In genomic region chr16:30813821-30814189, GRCh38 we compare ENCODE assay signal across 8 cellular contexts. TPM values are rescaled to one million over a fixed set of nuclear protein-coding genes. Genes with fewer than 3 reads are reported as not detected.
DNase-seq lines count a peak whose midpoint lies in the region; ATAC-seq, FAIRE-seq and TF ChIP-seq lines count a peak whose summit lies in the region.

No MANE protein-coding gene starts in this region.

- H3K27me3 Mint-ChIP-seq in CD8-positive, alpha-beta memory T cell = no peaks in the 10 kb centered on the region

- FAIRE-seq in bronchial epithelial cell (lab: Jason Lieb, UNC) = no peak

- peak overlapping the region; percentile 79 for H3K27ac ChIP-seq in CD8-positive, alpha-beta memory T cell (ENCODE audit: low read depth, low read length)
- peak overlapping the region; percentile 81 for H3K27ac ChIP-seq in vagina

- H3K4me1 Mint-ChIP-seq in CD8-positive, alpha-beta memory T cell = peaks cover 7 to 13% (median 13%) of the 10 kb centered on the region in 3 donors

- H3K4me3 Mint-ChIP-seq in CD8-positive, alpha-beta memory T cell = peak overlapping the region; percentile 77 to 91 (median 87)

- H3K4me1 ChIP-seq in CD8-positive, alpha-beta memory T cell (ENCODE audit: insufficient read depth, low read length) = peaks cover 13% of the 10 kb centered on the region
- peaks cover 16% of the 10 kb centered on the region for H3K4me1 ChIP-seq in vagina

- ATAC-seq in HG03520 (IDR thresholded peaks at IDR 0.05; ENCODE audit: unreplicated experiment) (peak; percentile 8), GM19397 (IDR thresholded peaks at IDR 0.05; ENCODE audit: unreplicated experiment) (no peak)

- peak overlapping the region; percentile 69 to 96 (median 90) for H3K27ac Mint-ChIP-seq in CD8-positive, alpha-beta memory T cell

- H3K9me3 Mint-ChIP-seq in CD8-positive, alpha-beta memory T cell = no peaks in the 10 kb centered on the region

- no peaks in the 10 kb centered on the region for H3K36me3 ChIP-seq in CD8-positive, alpha-beta memory T cell (ENCODE audit: insufficient read depth, low read length)
- H3K36me3 ChIP-seq in bronchial epithelial cell (ENCODE audit: control insufficient read depth, insufficient read depth, low read length) (no peaks in the 10 kb centered on the region), vagina (no peaks in the 10 kb centered on the region)

- no peaks in the 10 kb centered on the region for H3K36me3 Mint-ChIP-seq in CD8-positive, alpha-beta memory T cell

- POLR2A ChIA-PET in CD8-positive, alpha-beta memory T cell (lab: Charles Lee) = interaction anchor here (1.1 to 4.1 kb wide), 6 partner anchors 8 to 261 kb away, joined by 3 to 21 read pairs (median 3); partner anchors contain the start of genes PRR14, ZNF646 and ZNF668

- DNase-seq in CD8-positive, alpha-beta memory T cell = no peak
- DNase-seq in bronchial epithelial cell (ENCODE audit: low read depth) (no peak), midbrain (lab: John Stamatoyannopoulos, UW) (peak; percentile 16), vagina (ENCODE audit: extremely low spot score in 2 of 2) (no peak), NCI-H1048 (lab: John Stamatoyannopoulos, UW) (no peak), glomerular visceral epithelial cell (ENCODE audit: extremely low spot score) (no peak)

- H3K9me3 ChIP-seq in CD8-positive, alpha-beta memory T cell (ENCODE audit: low read length) = no peaks in the 10 kb centered on the region
- H3K9me3 ChIP-seq in vagina = no peaks in the 10 kb centered on the region

- TF ChIP-seq POLR2A in vagina (IDR thresholded peaks at IDR 0.05) = no peak

- intact Hi-C loops in vagina (cut with DNase I) = no loop called here

- CTCF ChIA-PET in CD8-positive, alpha-beta memory T cell (lab: Charles Lee) = interaction anchor here (0.7 to 2.3 kb wide), 15 partner anchors 9 to 155 kb away, joined by 3 to 26 read pairs (median 3); partner anchors contain the start of gene FBRS

- no peak for TF ChIP-seq CTCF in bronchial epithelial cell (IDR thresholded peaks at IDR 0.05; ENCODE audit: insufficient read depth, low read length, severe bottlenecking)
- TF ChIP-seq CTCF in vagina (IDR thresholded peaks at IDR 0.05) = no peak

- peak overlapping the region; percentile 59 for H3K4me3 ChIP-seq in CD8-positive, alpha-beta memory T cell (ENCODE audit: low read length)
- peak overlapping the region; percentile 53 for H3K4me3 ChIP-seq in bronchial epithelial cell (ENCODE audit: low read depth, low read length)
- peak overlapping the region; percentile 49 to 52 for H3K4me3 ChIP-seq in vagina

- H3K27me3 ChIP-seq in CD8-positive, alpha-beta memory T cell (ENCODE audit: insufficient read depth, low read length, poor library complexity, severe bottlenecking) = no peaks in the 10 kb centered on the region
- H3K27me3 ChIP-seq in bronchial epithelial cell (ENCODE audit: control insufficient read depth, insufficient read depth, low read length) (no peaks in the 10 kb centered on the region), vagina (no peaks in the 10 kb centered on the region)

RNA-seq across cellular contexts. Expression of gene ZNF629, which starts 26.8 kb away (rescaled TPM):
- 1 to 10 TPM; 5.6 to 5.7 TPM for total RNA-seq in CD8-positive, alpha-beta memory T cell
- 1.1 TPM for polyA plus RNA-seq in CD8-positive, alpha-beta memory T cell
- total RNA-seq in bronchial epithelial cell (4.2 and 5.0 TPM in 2 replicates), vagina (11.3 TPM)

RNA-seq across cellular contexts. Expression of gene RNF40, which starts 51.7 kb away (rescaled TPM):
- 100 to 1,000 TPM; 152 to 157 TPM for total RNA-seq in CD8-positive, alpha-beta memory T cell
- polyA plus RNA-seq in CD8-positive, alpha-beta memory T cell = 61.9 TPM
- total RNA-seq in bronchial epithelial cell = 38.7 and 44.5 TPM in 2 replicates
- total RNA-seq in vagina = 60.9 TPM

RNA-seq across cellular contexts. Expression of gene CFAP119, which starts 51.9 kb away (rescaled TPM):
- 1 to 10 TPM; 6.5 to 6.9 TPM for total RNA-seq in CD8-positive, alpha-beta memory T cell
- 0.25 TPM for polyA plus RNA-seq in CD8-positive, alpha-beta memory T cell
- total RNA-seq in bronchial epithelial cell = 0.26 and 1.1 TPM in 2 replicates
- 1.7 TPM for total RNA-seq in vagina
